1 cellular context compared by ENCODE assay signal in genomic region chr9:130938652-130939404, GRCh38.
TF ChIP-seq lines count a peak whose summit lies in the region.

A gene with protein sequence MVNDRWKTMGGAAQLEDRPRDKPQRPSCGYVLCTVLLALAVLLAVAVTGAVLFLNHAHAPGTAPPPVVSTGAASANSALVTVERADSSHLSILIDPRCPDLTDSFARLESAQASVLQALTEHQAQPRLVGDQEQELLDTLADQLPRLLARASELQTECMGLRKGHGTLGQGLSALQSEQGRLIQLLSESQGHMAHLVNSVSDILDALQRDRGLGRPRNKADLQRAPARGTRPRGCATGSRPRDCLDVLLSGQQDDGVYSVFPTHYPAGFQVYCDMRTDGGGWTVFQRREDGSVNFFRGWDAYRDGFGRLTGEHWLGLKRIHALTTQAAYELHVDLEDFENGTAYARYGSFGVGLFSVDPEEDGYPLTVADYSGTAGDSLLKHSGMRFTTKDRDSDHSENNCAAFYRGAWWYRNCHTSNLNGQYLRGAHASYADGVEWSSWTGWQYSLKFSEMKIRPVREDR (minus strand): TSS chr9:130939247. CDS start chr9:130938607, 640 bp downstream.

TF ChIP-seq in WTC11, 78 proteins besides CTCF, POLR2A, EP300 and RAD21 (continued from another document):
- TF ChIP-seq FOXP4 (CRISPR knock-in tag; IDR thresholded peaks at IDR 0.05) (no peak), NR1H2 (CRISPR knock-in tag; IDR thresholded peaks at IDR 0.05) (no peak), ZBTB21 (CRISPR knock-in tag; IDR thresholded peaks at IDR 0.05; ENCODE audit: borderline replicate concordance) (no peak), FOXP1 (CRISPR knock-in tag; IDR thresholded peaks at IDR 0.05; ENCODE audit: borderline replicate concordance) (no peak), MYBL2 (CRISPR knock-in tag; IDR thresholded peaks at IDR 0.05) (no peak), NFYB (CRISPR knock-in tag; conservative IDR thresholded peaks at IDR 0.05; ENCODE audit: low read depth) (no peak), OVOL2 (CRISPR knock-in tag; IDR thresholded peaks at IDR 0.05; ENCODE audit: borderline replicate concordance) (no peak)
TF ChIP-seq in WTC11: peak in this region for 9.
